In genomic region chr6:54428437-54428836, GRCh38 we compare ENCODE assay signal across 10 cellular contexts.
A peak's percentile ranks its signal among the peaks of the same experiment; 100 is the strongest.
DNase-seq lines count a peak whose midpoint lies in the region; ATAC-seq and TF ChIP-seq lines count a peak whose summit lies in the region.
"Had no signal": no experiment of that assay in that cellular context is flagged by ENCODE, and none has a peak within 500 bp of the region (broad histone marks: within the 10 kb centered on the region; RNA-seq: fewer than 3 reads in every experiment).

No MANE protein-coding gene starts in this region.

- H3K36me3 ChIP-seq in lower lobe of right lung = no peaks in the 10 kb centered on the region

- DNase-seq in SHP77 treated with DMSO at 0.1 percent for 48 hours (lab: John Stamatoyannopoulos, UW) = no peak
- no peak for DNase-seq in activated CD8-positive, alpha-beta memory T cell treated with anti-CD3 and anti-CD28 coated beads, Interleukin-2, amount 50 U/mL, for 4 hours
- DNase-seq in NCI-H2029 treated with DMSO at 0.1 percent for 48 hours (lab: John Stamatoyannopoulos, UW) = no peak
- DNase-seq in lower lobe of right lung = no peak
- DNase-seq: NCI-H526 treated with DMSO at 0.1 percent for 48 hours, T-helper 9 cell had no signal

- intact Hi-C loops in lower lobe of right lung (cut with DNase I) = no loop called here

- no peak overlapping the region for H3K27ac ChIP-seq in lower lobe of right lung

- H3K4me3 ChIP-seq in lower lobe of right lung = no peak overlapping the region

- no peaks in the 10 kb centered on the region for H3K9me3 ChIP-seq in lower lobe of right lung

- no peak for TF ChIP-seq CTCF in lower lobe of right lung (IDR thresholded peaks at IDR 0.05)

- ATAC-seq in GM18498 (IDR thresholded peaks at IDR 0.05; ENCODE audit: unreplicated experiment) (peak; percentile 90), GM19467 (IDR thresholded peaks at IDR 0.05; ENCODE audit: unreplicated experiment) (peak; percentile 94), HG02884 (IDR thresholded peaks at IDR 0.05; ENCODE audit: unreplicated experiment) (peak; percentile 77), HG03575 (IDR thresholded peaks at IDR 0.05; ENCODE audit: extremely low read depth, insufficient number of reproducible peaks, low FRiP score, unreplicated experiment) (peak; percentile 88), lower lobe of right lung (no peak)

- H3K27me3 ChIP-seq in lower lobe of right lung (ENCODE audit: low read depth) = no peaks in the 10 kb centered on the region

- H3K4me1 ChIP-seq in lower lobe of right lung = no peaks in the 10 kb centered on the region

Comparison
In these comparisons a context has a peak if more than half of its experiments do, and no peak if none do; other contexts are left out.
1. ATAC-seq: peak in GM18498 (single experiment), GM19467 (single experiment), HG02884 (single experiment) and HG03575 (single experiment); none in lower lobe of right lung (0 of 2).